Comparison of ENCODE assay signal across 13 cellular contexts in the genomic region with DNA sequence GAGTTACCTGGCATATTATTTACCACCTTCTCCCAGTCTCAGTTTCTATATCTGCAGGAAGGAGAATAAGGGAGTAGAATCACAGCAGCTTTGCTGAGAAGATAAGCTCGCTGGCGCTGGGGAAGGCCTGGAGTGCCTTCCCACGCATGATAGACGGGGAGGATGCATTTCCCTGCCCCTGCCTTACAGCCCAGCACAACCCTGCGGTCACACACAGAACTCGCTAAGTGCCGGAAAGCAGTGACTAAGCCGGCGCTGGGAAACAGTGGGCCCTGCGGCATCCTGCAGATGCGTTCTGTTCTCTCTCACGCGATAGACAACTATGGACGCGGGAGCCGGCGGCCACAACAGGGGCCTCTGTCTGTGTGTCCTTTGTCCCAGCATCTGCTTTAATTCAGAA. TPM values are rescaled to one million over a fixed set of nuclear protein-coding genes. Genes with fewer than 3 reads are reported as not detected.
DNase-seq lines count a peak whose midpoint lies in the region; ATAC-seq lines count a peak whose summit lies in the region.
"Had no signal": no experiment of that assay in that cellular context is flagged by ENCODE, and none has a peak within 500 bp of the region (broad histone marks: within the 10 kb centered on the region; RNA-seq: fewer than 3 reads in every experiment).

No MANE protein-coding gene starts in this region.

- no peaks in the 10 kb centered on the region for H3K9me3 Mint-ChIP-seq in activated T-cell treated with anti-CD3 and anti-CD28 coated beads, Interleukin-2, amount 50 U/mL, for 4 hours

- H2BK15ac ChIP-seq in mesenchymal stem cell (ENCODE audit: low read depth, poor library complexity, severe bottlenecking), result no peak overlapping the region

- no peak overlapping the region for H3K4me3 ChIP-seq in mesenchymal stem cell (ENCODE audit: insufficient read depth in 1 of 2, low read depth in 1 of 2, low read length in 2 of 2)

- no peaks in the 10 kb centered on the region for H3K36me3 Mint-ChIP-seq in activated T-cell treated with anti-CD3 and anti-CD28 coated beads, Interleukin-2, amount 50 U/mL, for 4 hours (ENCODE audit: insufficient read depth)

- peaks cover 2% of the 10 kb centered on the region for H3K27me3 Mint-ChIP-seq in activated T-cell treated with anti-CD3 and anti-CD28 coated beads, Interleukin-2, amount 50 U/mL, for 4 hours (ENCODE audit: low read depth)

- H2BK12ac ChIP-seq in mesenchymal stem cell (ENCODE audit: low read length in 2 of 2), result no peak overlapping the region

- H3K27ac ChIP-seq in mesenchymal stem cell (ENCODE audit: low read length, poor library complexity, severe bottlenecking), result no peak overlapping the region
- H3K27ac ChIP-seq: WERI-Rb-1 had no signal

- no peak overlapping the region for H3K23ac ChIP-seq in mesenchymal stem cell (ENCODE audit: low read length in 2 of 2)

- no peaks in the 10 kb centered on the region for H3K36me3 ChIP-seq in mesenchymal stem cell (ENCODE audit: control insufficient read depth in 1 of 2, insufficient read depth in 2 of 2, low read depth in 1 of 2, low read length in 2 of 2)
- H3K36me3 ChIP-seq: WERI-Rb-1 had no signal

- H2AFZ ChIP-seq in mesenchymal stem cell (ENCODE audit: low read depth, low read length), result no peak overlapping the region

- no peak overlapping the region for H2AK5ac ChIP-seq in mesenchymal stem cell (ENCODE audit: low read length, severe bottlenecking)

- ATAC-seq in activated T-cell treated with anti-CD3 and anti-CD28 coated beads, Interleukin-2, amount 50 U/mL, for 4 hours, result peak; percentile 66 to 77

- intact Hi-C loops in cardiac septum (cut with DNase I), result no loop called here

- no peak overlapping the region for H3K18ac ChIP-seq in mesenchymal stem cell (ENCODE audit: low read depth in 1 of 2, low read length in 2 of 2)

- no peak overlapping the region for H3K4ac ChIP-seq in mesenchymal stem cell (ENCODE audit: low read depth in 1 of 2, low read length in 2 of 2)

- H3K9me3 ChIP-seq in mesenchymal stem cell (ENCODE audit: control insufficient read depth, low read length), result no peaks in the 10 kb centered on the region

- 89% methylated on average over 17 of the region's 17 CpGs for WGBS in mesenchymal stem cell

- peak; percentile 18 to 48 for DNase-seq in NCI-H2081 (lab: John Stamatoyannopoulos, UW)
- DNase-seq in NCI-H2081 treated with DMSO at 0.1 percent for 48 hours (lab: John Stamatoyannopoulos, UW), result no peak
- peak; percentile 96 for DNase-seq in NCI-H226
- DNase-seq in activated T-cell treated with anti-CD3 and anti-CD28 coated beads, Interleukin-2, amount 50 U/mL, for 4 hours, result no peak
- peak; percentile 29 for DNase-seq in mesenchymal stem cell
- DNase-seq in stimulated activated naive CD4-positive, alpha-beta T cell (lab: John Stamatoyannopoulos, UW), result no peak
- DNase-seq in mucosa of gallbladder (ENCODE audit: low spot score), result no peak
- no peak for DNase-seq in cardiac septum (ENCODE audit: low spot score)
- DNase-seq: 8988T; effector CD8-positive, alpha-beta T cell; head of caudate nucleus; WERI-Rb-1 had no signal

- no peaks in the 10 kb centered on the region for H3K79me1 ChIP-seq in mesenchymal stem cell (replicated peaks; ENCODE audit: low read length, poor library complexity, severe bottlenecking)

- H4K8ac ChIP-seq in mesenchymal stem cell (ENCODE audit: low read length), result no peak overlapping the region

- H2BK5ac ChIP-seq in mesenchymal stem cell (ENCODE audit: low read depth, low read length, poor library complexity, severe bottlenecking), result no peak overlapping the region

- no peak overlapping the region for H3K4me3 Mint-ChIP-seq in activated T-cell treated with anti-CD3 and anti-CD28 coated beads, Interleukin-2, amount 50 U/mL, for 4 hours

- H3K4me1 Mint-ChIP-seq in activated T-cell treated with anti-CD3 and anti-CD28 coated beads, Interleukin-2, amount 50 U/mL, for 4 hours (ENCODE audit: low read depth), result peaks cover 2% of the 10 kb centered on the region

- no peak overlapping the region for H3K4me2 ChIP-seq in mesenchymal stem cell (ENCODE audit: low read length, poor library complexity, severe bottlenecking)

- H3K14ac ChIP-seq in mesenchymal stem cell (ENCODE audit: low read length in 2 of 2), result no peak overlapping the region

- H2BK120ac ChIP-seq in mesenchymal stem cell (ENCODE audit: low read depth, low read length), result peak overlapping the region; percentile 19

- H4K91ac ChIP-seq in mesenchymal stem cell (ENCODE audit: low read length), result no peak overlapping the region

- H3K27me3 ChIP-seq in mesenchymal stem cell (ENCODE audit: control insufficient read depth in 1 of 2, insufficient read depth in 1 of 2, low read length in 2 of 2), result peaks cover 20 to 29% of the 10 kb centered on the region in 2 experiments

- H3K4me1 ChIP-seq in mesenchymal stem cell (ENCODE audit: control insufficient read depth, insufficient read depth, low read depth, low read length), result peaks cover 6% of the 10 kb centered on the region

- no peak overlapping the region for H3K9ac ChIP-seq in mesenchymal stem cell (ENCODE audit: low read length)

RNA-seq across cellular contexts. Expression of a gene that starts 4.8 kb away (rescaled TPM):
- total RNA-seq in activated T-cell treated with anti-CD3 and anti-CD28 coated beads, Interleukin-2, amount 50 U/mL, for 4 hours, result under 1 TPM in 1 of 3 donors, not detected in 2; 0.43 TPM
- not detected for polyA plus RNA-seq in mesenchymal stem cell (2013, experiment 1 of 2)
- polyA plus RNA-seq in mesenchymal stem cell (2013, experiment 2 of 2), result not detected
- 0.14 TPM for total RNA-seq in mucosa of gallbladder
- total RNA-seq in cardiac septum, result not detected
- total RNA-seq: osteoblast had no signal

RNA-seq across cellular contexts. Expression of a gene that starts 19.7 kb away (rescaled TPM):
- total RNA-seq in activated T-cell treated with anti-CD3 and anti-CD28 coated beads, Interleukin-2, amount 50 U/mL, for 4 hours, result 10 to 100 TPM; 25.2 to 29.4 (median 25.9) TPM
- 10.8 TPM for polyA plus RNA-seq in mesenchymal stem cell (2013, experiment 1 of 2)
- polyA plus RNA-seq in mesenchymal stem cell (2013, experiment 2 of 2), result 11.0 TPM
- total RNA-seq in mucosa of gallbladder (31.7 TPM), cardiac septum (18.4 TPM)

Comparison
In these comparisons a context has a peak if more than half of its experiments do, and no peak if none do; other contexts are left out.
1. DNase-seq: peak in NCI-H2081 (2 of 2), NCI-H226 (single experiment) and mesenchymal stem cell (single experiment); none in NCI-H2081 treated with DMSO at 0.1 percent for 48 hours (single experiment), activated T-cell treated with anti-CD3 and anti-CD28 coated beads, Interleukin-2, amount 50 U/mL, for 4 hours (single experiment), stimulated activated naive CD4-positive, alpha-beta T cell (0 of 6), mucosa of gallbladder (single experiment) and cardiac septum (single experiment).